Comparison of ENCODE assay signal across 1 cellular context in the genomic region with DNA sequence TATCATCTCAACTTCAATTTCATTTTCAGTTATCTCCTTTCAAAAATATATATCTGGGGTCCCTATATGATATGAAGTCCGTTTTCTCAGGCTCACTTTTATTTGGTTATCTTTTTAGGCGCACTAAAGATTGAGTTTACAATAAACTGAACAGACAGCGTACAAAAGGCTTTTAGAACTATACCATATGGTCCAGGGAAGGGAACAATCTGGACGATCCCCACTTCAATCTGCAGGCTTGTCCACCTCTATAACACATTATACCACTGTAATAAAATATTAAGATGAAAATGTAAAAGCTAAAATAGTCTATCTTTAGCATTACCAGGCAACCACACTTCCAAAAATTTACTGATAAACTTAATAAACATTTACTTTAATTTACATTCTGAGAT.
TF ChIP-seq lines count a peak whose summit lies in the region.

No MANE protein-coding gene starts in this region.

TF ChIP-seq in IMR-90, 13 proteins besides CTCF, POLR2A, EP300 and RAD21:
- TF ChIP-seq BHLHE40 (IDR thresholded peaks at IDR 0.05; ENCODE audit: low read depth, low read length) = no peak
- TF ChIP-seq SMC3 (IDR thresholded peaks at IDR 0.05; ENCODE audit: low read depth, low read length) = no peak
- TF ChIP-seq, protein P1, sequence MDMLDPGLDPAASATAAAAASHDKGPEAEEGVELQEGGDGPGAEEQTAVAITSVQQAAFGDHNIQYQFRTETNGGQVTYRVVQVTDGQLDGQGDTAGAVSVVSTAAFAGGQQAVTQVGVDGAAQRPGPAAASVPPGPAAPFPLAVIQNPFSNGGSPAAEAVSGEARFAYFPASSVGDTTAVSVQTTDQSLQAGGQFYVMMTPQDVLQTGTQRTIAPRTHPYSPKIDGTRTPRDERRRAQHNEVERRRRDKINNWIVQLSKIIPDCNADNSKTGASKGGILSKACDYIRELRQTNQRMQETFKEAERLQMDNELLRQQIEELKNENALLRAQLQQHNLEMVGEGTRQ (IDR thresholded peaks at IDR 0.05; ENCODE audit: low read depth, low read length) = no peak
- TF ChIP-seq CHD1 (IDR thresholded peaks at IDR 0.05; ENCODE audit: low read depth, low read length) = no peak
- TF ChIP-seq CEBPB (IDR thresholded peaks at IDR 0.05; ENCODE audit: low read depth, low read length) = no peak
- no peak for TF ChIP-seq MAZ (IDR thresholded peaks at IDR 0.05; ENCODE audit: borderline replicate concordance, low read depth, low read length)
- TF ChIP-seq MXI1 (IDR thresholded peaks at IDR 0.05; ENCODE audit: borderline replicate concordance, low read depth, low read length) = no peak
- TF ChIP-seq FOS (IDR thresholded peaks at IDR 0.05; ENCODE audit: low read depth, low read length) = no peak
- no peak for TF ChIP-seq RFX5 (IDR thresholded peaks at IDR 0.05; ENCODE audit: low read depth, low read length)
- TF ChIP-seq NFE2L2 (IDR thresholded peaks at IDR 0.05; ENCODE audit: low read depth, low read length) = no peak
- no peak for TF ChIP-seq RCOR1 (IDR thresholded peaks at IDR 0.05; ENCODE audit: insufficient replicate concordance, low read length)
- TF ChIP-seq, protein P2, sequence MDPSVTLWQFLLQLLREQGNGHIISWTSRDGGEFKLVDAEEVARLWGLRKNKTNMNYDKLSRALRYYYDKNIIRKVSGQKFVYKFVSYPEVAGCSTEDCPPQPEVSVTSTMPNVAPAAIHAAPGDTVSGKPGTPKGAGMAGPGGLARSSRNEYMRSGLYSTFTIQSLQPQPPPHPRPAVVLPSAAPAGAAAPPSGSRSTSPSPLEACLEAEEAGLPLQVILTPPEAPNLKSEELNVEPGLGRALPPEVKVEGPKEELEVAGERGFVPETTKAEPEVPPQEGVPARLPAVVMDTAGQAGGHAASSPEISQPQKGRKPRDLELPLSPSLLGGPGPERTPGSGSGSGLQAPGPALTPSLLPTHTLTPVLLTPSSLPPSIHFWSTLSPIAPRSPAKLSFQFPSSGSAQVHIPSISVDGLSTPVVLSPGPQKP (IDR thresholded peaks at IDR 0.05; ENCODE audit: borderline replicate concordance, low read depth, low read length) = no peak
- TF ChIP-seq MAFK (IDR thresholded peaks at IDR 0.05; ENCODE audit: low read depth, low read length) = no peak
